Comparison of ENCODE assay signal across 25 cellular contexts in the genomic region with DNA sequence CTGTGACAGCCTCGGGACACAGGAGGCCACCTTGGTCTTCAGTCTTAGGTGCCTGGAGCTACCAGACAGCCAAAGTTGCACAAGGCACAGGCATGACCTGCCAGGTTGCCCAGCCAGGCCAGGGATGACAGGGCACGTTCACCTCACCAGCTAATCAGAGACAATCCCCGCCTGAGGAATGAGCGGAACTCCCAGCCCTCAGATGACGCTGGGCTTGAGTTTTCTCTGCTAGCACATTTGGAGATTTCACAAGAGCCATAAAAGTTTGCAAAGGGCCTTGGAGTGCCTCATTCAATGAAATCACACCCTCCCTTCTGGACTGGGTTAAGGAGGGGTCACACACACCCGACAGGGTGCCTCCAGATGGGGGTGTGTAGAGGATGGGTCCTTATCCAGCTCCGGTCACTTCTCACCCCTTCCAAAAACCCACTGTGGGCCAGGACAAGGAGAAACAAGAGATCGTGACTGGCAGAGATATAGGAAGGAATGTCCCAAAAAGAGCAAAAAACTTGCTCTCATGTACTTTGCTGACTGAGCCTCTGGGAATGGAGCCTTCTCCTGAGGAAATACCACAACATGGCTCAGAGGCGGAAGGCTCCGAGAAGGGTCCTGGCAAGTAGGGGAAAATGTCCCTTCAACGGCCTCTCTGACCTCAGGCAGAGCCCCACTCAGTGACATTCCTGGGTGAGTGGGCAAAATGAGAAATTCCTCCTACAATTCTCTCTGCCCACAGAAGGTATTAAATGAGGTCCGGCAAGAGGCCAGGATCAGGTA.
DNase-seq lines count a peak whose midpoint lies in the region; ATAC-seq and TF ChIP-seq lines count a peak whose summit lies in the region.
"Had no signal": no experiment of that assay in that cellular context is flagged by ENCODE, and none has a peak within 500 bp of the region (broad histone marks: within the 10 kb centered on the region; RNA-seq: fewer than 3 reads in every experiment).

No MANE protein-coding gene starts in this region.

- H3K27ac ChIP-seq in mammary epithelial cell (ENCODE audit: insufficient read depth, low read depth, low read length) = no peak overlapping the region
- peak overlapping the region; percentile 81 for H3K27ac ChIP-seq in lower lobe of right lung
- H3K27ac ChIP-seq in upper lobe of right lung = peak overlapping the region; percentile 82
- H3K27ac ChIP-seq: esophagus muscularis mucosa, HL-60 had no signal

- H2AFZ ChIP-seq in mammary epithelial cell (ENCODE audit: low read depth, low read length) = peak overlapping the region; percentile 69

- H3K36me3 Mint-ChIP-seq in T-helper 2 cell treated with Interferon-gamma antibody and Interleukin-4, amounts not matched to agents 5 μg/mL and 100 μg/mL, for 36 hours (ENCODE audit: low read depth) = no peaks in the 10 kb centered on the region
- H3K36me3 Mint-ChIP-seq: IgD-negative memory B cell had no signal

- 31% methylated on average over 9 of the region's 12 CpGs for WGBS in mammary epithelial cell (ENCODE audit: low coverage, missing lambda C conversion rate)

- H3K36me3 ChIP-seq in mammary epithelial cell (ENCODE audit: insufficient read depth, low read length) = no peaks in the 10 kb centered on the region
- no peaks in the 10 kb centered on the region for H3K36me3 ChIP-seq in lower lobe of right lung
- H3K36me3 ChIP-seq in upper lobe of right lung = no peaks in the 10 kb centered on the region
- H3K36me3 ChIP-seq: esophagus muscularis mucosa had no signal

- no peaks in the 10 kb centered on the region for H3K9me3 Mint-ChIP-seq in T-helper 2 cell treated with Interferon-gamma antibody and Interleukin-4, amounts not matched to agents 5 μg/mL and 100 μg/mL, for 36 hours
- H3K9me3 Mint-ChIP-seq: activated B cell treated with CpG ODN at 0.5 μM for 24 hours had no signal

- H3K4me3 ChIP-seq in mammary epithelial cell (replicated peaks in 1 of 3; ENCODE audit: insufficient read depth in 1 of 3, low read depth in 2 of 3, low read length in 3 of 3) = no peak overlapping the region
- H3K4me3 ChIP-seq in lower lobe of right lung = no peak overlapping the region
- no peak overlapping the region for H3K4me3 ChIP-seq in upper lobe of right lung
- H3K4me3 ChIP-seq: esophagus muscularis mucosa had no signal

- H4K20me1 ChIP-seq in mammary epithelial cell (ENCODE audit: insufficient read depth, low read length) = no peaks in the 10 kb centered on the region

- no peak overlapping the region for H3K27ac Mint-ChIP-seq in T-helper 2 cell treated with Interferon-gamma antibody and Interleukin-4, amounts not matched to agents 5 μg/mL and 100 μg/mL, for 36 hours
- H3K27ac Mint-ChIP-seq: activated B cell treated with CpG ODN at 0.5 μM for 24 hours; activated CD4-positive, alpha-beta memory T cell treated with anti-CD3 and anti-CD28 coated beads, Interleukin-2, amount 10 ng/mL, durations not matched to agents 7 days and 5 days; IgD-negative memory B cell had no signal

- no peak for TF ChIP-seq CTCF in mammary epithelial cell (conservative IDR thresholded peaks at IDR 0.05 in 1 of 2, IDR thresholded peaks at IDR 0.05 in 1 of 2; ENCODE audit: extremely low read depth in 1 of 2, insufficient read depth in 1 of 2, low read depth in 1 of 2, low read length in 2 of 2)
- no peak for TF ChIP-seq CTCF in lower lobe of right lung (IDR thresholded peaks at IDR 0.05)
- TF ChIP-seq CTCF in upper lobe of right lung (IDR thresholded peaks at IDR 0.05) = no peak

- no TSS peak for BruUV-seq in mammary epithelial cell (replicated peaks; lab: Mats Ljungman, UMichigan)

- H3K4me1 Mint-ChIP-seq in T-helper 2 cell treated with Interferon-gamma antibody and Interleukin-4, amounts not matched to agents 5 μg/mL and 100 μg/mL, for 36 hours (ENCODE audit: low read depth) = peaks cover 13% of the 10 kb centered on the region
- H3K4me1 Mint-ChIP-seq: activated B cell treated with CpG ODN at 0.5 μM for 24 hours; activated CD4-positive, alpha-beta memory T cell treated with anti-CD3 and anti-CD28 coated beads, Interleukin-2, amount 10 ng/mL, durations not matched to agents 7 days and 5 days; IgD-negative memory B cell had no signal

- ATAC-seq in lower lobe of right lung (peak; percentile 96), upper lobe of right lung (peak; percentile 95), HG02588 (IDR thresholded peaks at IDR 0.05; ENCODE audit: unreplicated experiment) (no peak)
- ATAC-seq: left colon, SK-N-SH treated with all-trans-retinoic acid at 6 μM for 48 hours had no signal

- CTCF ChIA-PET in mammary epithelial cell (lab: Charles Lee; ENCODE audit: low non-redundant PET) = no interaction called here

- H3K9me3 ChIP-seq in mammary epithelial cell (replicated peaks; ENCODE audit: insufficient read depth, low read length) (no peaks in the 10 kb centered on the region), lower lobe of right lung (no peaks in the 10 kb centered on the region), upper lobe of right lung (no peaks in the 10 kb centered on the region)
- H3K9me3 ChIP-seq: esophagus muscularis mucosa had no signal

- H3K27me3 ChIP-seq in mammary epithelial cell (ENCODE audit: insufficient read depth, low read length) (no peaks in the 10 kb centered on the region), lower lobe of right lung (ENCODE audit: low read depth) (no peaks in the 10 kb centered on the region), upper lobe of right lung (no peaks in the 10 kb centered on the region)
- H3K27me3 ChIP-seq: esophagus muscularis mucosa had no signal

- H3K4me2 ChIP-seq in mammary epithelial cell (ENCODE audit: insufficient read depth, low read depth, low read length) = peak overlapping the region; percentile 5

- in situ Hi-C loops in mammary epithelial cell (cut with MboI; ENCODE audit: low sequenced_read_pairs in 2 of 2) = no loop called here

- no peaks in the 10 kb centered on the region for H3K79me2 ChIP-seq in mammary epithelial cell (ENCODE audit: insufficient read depth, low read length)

- DNase-seq in ELF-1 (ENCODE audit: low read depth, low spot score) = peak; percentile 62
- no peak for DNase-seq in mammary epithelial cell
- peak; percentile 85 for DNase-seq in lower lobe of right lung
- peak; percentile 87 for DNase-seq in upper lobe of right lung
- no peak for DNase-seq in T-helper 2 cell treated with Interferon-gamma antibody and Interleukin-4, amounts not matched to agents 5 μg/mL and 100 μg/mL, for 36 hours (ENCODE audit: low spot score)
- no peak for DNase-seq in activated CD8-positive, alpha-beta memory T cell treated with anti-CD3 and anti-CD28 coated beads, Interleukin-2, amount 50 U/mL, for 48 hours
- DNase-seq: activated B cell treated with CpG ODN at 0.5 μM for 24 hours; activated CD4-positive, alpha-beta memory T cell treated with anti-CD3 and anti-CD28 coated beads, Interleukin-2, amount 10 ng/mL, durations not matched to agents 7 days and 5 days; activated naive CD4-positive, alpha-beta T cell; activated T-cell treated with anti-CD3 and anti-CD28 coated beads, Interleukin-2, amount 50 U/mL, for 1 hour; AML-193; anterior cingulate cortex; DMS79 treated with DMSO at 0.1 percent for 48 hours; left colon; MM.1S; NCI-H1436 treated with DMSO at 0.1 percent for 48 hours; NCI-H2171; NCI-H526; occipital lobe; stimulated activated CD4-positive, alpha-beta T cell treated with anti-CD3 and anti-CD28 coated beads, Interleukin-15, amount 100 ng/mL, for 24 hours had no signal

- H3K4me1 ChIP-seq in mammary epithelial cell (ENCODE audit: insufficient read depth, low read length) (peaks cover 18% of the 10 kb centered on the region), lower lobe of right lung (peaks cover 11% of the 10 kb centered on the region), upper lobe of right lung (peaks cover 4% of the 10 kb centered on the region)

- dilution Hi-C loops in mammary epithelial cell (cut with HindIII; ENCODE audit: low sequenced_read_pairs) = no loop called here

- no peaks in the 10 kb centered on the region for H3K27me3 Mint-ChIP-seq in T-helper 2 cell treated with Interferon-gamma antibody and Interleukin-4, amounts not matched to agents 5 μg/mL and 100 μg/mL, for 36 hours (ENCODE audit: low read depth)
- H3K27me3 Mint-ChIP-seq: activated CD4-positive, alpha-beta memory T cell treated with anti-CD3 and anti-CD28 coated beads, Interleukin-2, amount 10 ng/mL, durations not matched to agents 7 days and 5 days; IgD-negative memory B cell had no signal

- no peak overlapping the region for H3K4me3 Mint-ChIP-seq in T-helper 2 cell treated with Interferon-gamma antibody and Interleukin-4, amounts not matched to agents 5 μg/mL and 100 μg/mL, for 36 hours
- H3K4me3 Mint-ChIP-seq: activated B cell treated with CpG ODN at 0.5 μM for 24 hours; activated CD4-positive, alpha-beta memory T cell treated with anti-CD3 and anti-CD28 coated beads, Interleukin-2, amount 10 ng/mL, durations not matched to agents 7 days and 5 days; IgD-negative memory B cell had no signal

- intact Hi-C loops in mammary epithelial cell (cut with micrococcal nuclease) = no loop called here
- intact Hi-C loops in lower lobe of right lung (cut with DNase I) = no loop called here
- intact Hi-C loops in upper lobe of right lung (cut with DNase I) = no loop called here

- no peak overlapping the region for H3K9ac ChIP-seq in mammary epithelial cell (ENCODE audit: insufficient read depth, low read length)

Comparison
In these comparisons a context has a peak if more than half of its experiments do, and no peak if none do; other contexts are left out.
1. DNase-seq: peak in ELF-1 (single experiment), lower lobe of right lung (single experiment) and upper lobe of right lung (single experiment); none in mammary epithelial cell (single experiment), T-helper 2 cell treated with Interferon-gamma antibody and Interleukin-4, amounts not matched to agents 5 μg/mL and 100 μg/mL, for 36 hours (single experiment) and activated CD8-positive, alpha-beta memory T cell treated with anti-CD3 and anti-CD28 coated beads, Interleukin-2, amount 50 U/mL, for 48 hours (single experiment).